ENCODE assay signal across 1 cellular context in genomic region chr11:94144664-94145063, GRCh38.
A peak's percentile ranks its signal among the peaks of the same experiment; 100 is the strongest.
TF ChIP-seq lines count a peak whose summit lies in the region.

No MANE protein-coding gene starts in this region.

TF ChIP-seq in K562, 482 proteins besides CTCF, POLR2A, EP300 and RAD21 (continued from another document):
- TF ChIP-seq THRB (CRISPR knock-in tag; conservative IDR thresholded peaks at IDR 0.05), result no peak
- TF ChIP-seq CBFA2T3 (IDR thresholded peaks at IDR 0.05), result no peak
- TF ChIP-seq BCOR (IDR thresholded peaks at IDR 0.05), result peak; percentile 78
- TF ChIP-seq KDM1A (IDR thresholded peaks at IDR 0.05), result peak; percentile 16 to 29; a peak in 1 of 4 replicates
